Comparison of ENCODE assay signal across 19 cellular contexts in genomic region chr2:203988540-203989264, GRCh38. TPM values are rescaled to one million over a fixed set of nuclear protein-coding genes. Genes with fewer than 3 reads are reported as not detected.
A peak's percentile ranks its signal among the peaks of the same experiment; 100 is the strongest.
DNase-seq lines count a peak whose midpoint lies in the region; TF ChIP-seq lines count a peak whose summit lies in the region.
"Had no signal": no experiment of that assay in that cellular context is flagged by ENCODE, and none has a peak within 500 bp of the region (broad histone marks: within the 10 kb centered on the region; RNA-seq: fewer than 3 reads in every experiment).

No MANE protein-coding gene starts in this region.

- H3K27me3 Mint-ChIP-seq in activated T-cell treated with anti-CD3 and anti-CD28 coated beads, Interleukin-2, amount 50 U/mL, for 24 hours, result no peaks in the 10 kb centered on the region
- H3K27me3 Mint-ChIP-seq in CD14-positive monocyte (ENCODE audit: low read depth in 3 of 3), result peaks cover 1 to 6% (median 4%) of the 10 kb centered on the region in 3 donors
- H3K27me3 Mint-ChIP-seq in activated naive CD8-positive, alpha-beta T cell treated with anti-CD3 and anti-CD28 coated beads for 36 hours, result no peaks in the 10 kb centered on the region
- no peaks in the 10 kb centered on the region for H3K27me3 Mint-ChIP-seq in CD8-positive, alpha-beta memory T cell

- no peak overlapping the region for H3K4me3 ChIP-seq in HEK293 (ENCODE audit: low read depth, low read length)
- no peak overlapping the region for H3K4me3 ChIP-seq in CD8-positive, alpha-beta memory T cell (ENCODE audit: low read length)

- H3K9me3 ChIP-seq in HEK293 (ENCODE audit: control insufficient read depth, insufficient read depth, low read depth, low read length), result no peaks in the 10 kb centered on the region
- no peaks in the 10 kb centered on the region for H3K9me3 ChIP-seq in CD8-positive, alpha-beta memory T cell (ENCODE audit: low read length)

- no peak overlapping the region for H3K27ac ChIP-seq in HEK293 (ENCODE audit: extremely low read depth, low read depth, low read length)
- H3K27ac ChIP-seq in CD8-positive, alpha-beta memory T cell (ENCODE audit: low read depth, low read length), result no peak overlapping the region

- POLR2A ChIA-PET in HEK293 (lab: Yijun Ruan, JAX), result no interaction called here
- POLR2A ChIA-PET in CD8-positive, alpha-beta memory T cell (lab: Charles Lee), result no interaction called here

- no peaks in the 10 kb centered on the region for H3K36me3 ChIP-seq in HEK293 (ENCODE audit: control insufficient read depth in 2 of 2, insufficient read depth in 1 of 2, low read length in 2 of 2)
- no peaks in the 10 kb centered on the region for H3K36me3 ChIP-seq in CD8-positive, alpha-beta memory T cell (ENCODE audit: insufficient read depth, low read length)

- H3K27me3 ChIP-seq in CD8-positive, alpha-beta memory T cell (ENCODE audit: insufficient read depth, low read length, poor library complexity, severe bottlenecking), result no peaks in the 10 kb centered on the region

- DNase-seq in activated T-cell treated with anti-CD3 and anti-CD28 coated beads, Interleukin-2, amount 50 U/mL, for 24 hours, result no peak
- DNase-seq in activated T-cell treated with anti-CD3 and anti-CD28 coated beads for 4 hours (no peak), CD14-positive monocyte (ENCODE audit: low spot score) (no peak), ACHN (no peak)
- no peak for DNase-seq in activated naive CD8-positive, alpha-beta T cell treated with anti-CD3 and anti-CD28 coated beads for 36 hours
- DNase-seq in CD8-positive, alpha-beta memory T cell, result no peak
- DNase-seq in stimulated activated naive CD4-positive, alpha-beta T cell treated with Interleukin-2 at 50 U/mL for 16 hours (lab: John Stamatoyannopoulos, UW), result no peak
- DNase-seq: AML-193; CD8-positive, alpha-beta T cell; DMS79; H9; NCI-H1105; NCI-H1694 treated with DMSO at 0.1 percent for 48 hours; NCI-H2107; NCI-H226; NCI-H524 treated with DMSO at 0.1 percent for 48 hours had no signal

- in situ Hi-C loops in ACHN (cut with HindIII; ENCODE audit: low pct_ligation_motif_present, low pct_unique_long_range_greater_than_20kb, low sequenced_read_pairs), result no loop called here

- peaks cover 41% of the 10 kb centered on the region for H3K4me1 Mint-ChIP-seq in activated T-cell treated with anti-CD3 and anti-CD28 coated beads, Interleukin-2, amount 50 U/mL, for 24 hours (ENCODE audit: low read depth)
- no peaks in the 10 kb centered on the region for H3K4me1 Mint-ChIP-seq in CD14-positive monocyte
- H3K4me1 Mint-ChIP-seq in activated naive CD8-positive, alpha-beta T cell treated with anti-CD3 and anti-CD28 coated beads for 36 hours, result peaks cover 31% of the 10 kb centered on the region
- peaks cover 9 to 33% (median 11%) of the 10 kb centered on the region in 3 donors for H3K4me1 Mint-ChIP-seq in CD8-positive, alpha-beta memory T cell

- no peaks in the 10 kb centered on the region for H3K36me3 Mint-ChIP-seq in activated T-cell treated with anti-CD3 and anti-CD28 coated beads, Interleukin-2, amount 50 U/mL, for 24 hours (ENCODE audit: low read depth)
- no peaks in the 10 kb centered on the region for H3K36me3 Mint-ChIP-seq in CD14-positive monocyte
- H3K36me3 Mint-ChIP-seq in activated naive CD8-positive, alpha-beta T cell treated with anti-CD3 and anti-CD28 coated beads for 36 hours, result peaks cover 3% of the 10 kb centered on the region
- H3K36me3 Mint-ChIP-seq in CD8-positive, alpha-beta memory T cell, result no peaks in the 10 kb centered on the region
- H3K36me3 Mint-ChIP-seq: CD8-positive, alpha-beta T cell had no signal

- no peaks in the 10 kb centered on the region for H3K4me1 ChIP-seq in HEK293 (ENCODE audit: control insufficient read depth, insufficient read depth, low read length)
- H3K4me1 ChIP-seq in CD8-positive, alpha-beta memory T cell (ENCODE audit: insufficient read depth, low read length), result peaks cover 13% of the 10 kb centered on the region

- peak overlapping the region; percentile 38 for H3K4me3 Mint-ChIP-seq in activated T-cell treated with anti-CD3 and anti-CD28 coated beads, Interleukin-2, amount 50 U/mL, for 24 hours
- H3K4me3 Mint-ChIP-seq in CD14-positive monocyte, result peak overlapping the region in 1 of 2 donors; percentile 82
- H3K4me3 Mint-ChIP-seq in activated naive CD8-positive, alpha-beta T cell treated with anti-CD3 and anti-CD28 coated beads for 36 hours, result peak overlapping the region; percentile 30
- no peak overlapping the region for H3K4me3 Mint-ChIP-seq in CD8-positive, alpha-beta memory T cell
- H3K4me3 Mint-ChIP-seq: CD8-positive, alpha-beta T cell; H9 had no signal

- peaks cover 3% of the 10 kb centered on the region for H3K9me3 Mint-ChIP-seq in activated T-cell treated with anti-CD3 and anti-CD28 coated beads, Interleukin-2, amount 50 U/mL, for 24 hours
- H3K9me3 Mint-ChIP-seq in CD14-positive monocyte, result peaks cover 0 to 5% (median 1%) of the 10 kb centered on the region in 7 donors
- H3K9me3 Mint-ChIP-seq in activated naive CD8-positive, alpha-beta T cell treated with anti-CD3 and anti-CD28 coated beads for 36 hours, result peaks cover 3% of the 10 kb centered on the region
- no peaks in the 10 kb centered on the region for H3K9me3 Mint-ChIP-seq in CD8-positive, alpha-beta memory T cell
- H3K9me3 Mint-ChIP-seq: CD8-positive, alpha-beta T cell; H9 had no signal

- intact Hi-C loops in CD14-positive monocyte (cut with micrococcal nuclease), result no loop called here

- no peak for TF ChIP-seq CTCF in CD14-positive monocyte (IDR thresholded peaks at IDR 0.05)
- TF ChIP-seq CTCF in HEK293 (tag by site-specific recombination; IDR thresholded peaks at IDR 0.05), result no peak

- H3K27ac Mint-ChIP-seq in activated T-cell treated with anti-CD3 and anti-CD28 coated beads, Interleukin-2, amount 50 U/mL, for 24 hours, result peak overlapping the region; percentile 91
- H3K27ac Mint-ChIP-seq in CD14-positive monocyte, result peak overlapping the region in 6 of 7 donors; percentile 10 to 91 (median 66)
- peak overlapping the region; percentile 72 for H3K27ac Mint-ChIP-seq in activated naive CD8-positive, alpha-beta T cell treated with anti-CD3 and anti-CD28 coated beads for 36 hours
- peak overlapping the region in 1 of 8 donors; percentile 41 for H3K27ac Mint-ChIP-seq in CD8-positive, alpha-beta memory T cell
- H3K27ac Mint-ChIP-seq: CD8-positive, alpha-beta T cell; H9 had no signal

- CTCF ChIA-PET in HEK293 (lab: Yijun Ruan, JAX), result no interaction called here
- CTCF ChIA-PET in CD8-positive, alpha-beta memory T cell (lab: Charles Lee), result interaction anchor here (1.7 kb wide), 1 partner anchor 11 kb away, joined by 7 read pairs; no protein-coding TSS in a partner anchor

TF ChIP-seq in HEK293, 187 proteins besides CTCF, POLR2A, EP300 and RAD21:
- TF ChIP-seq EGR2 (tag by site-specific recombination; IDR thresholded peaks at IDR 0.05; ENCODE audit: low read depth) (no peak), ZNF785 (tag by site-specific recombination; IDR thresholded peaks at IDR 0.05) (no peak), ZNF639 (tag by site-specific recombination; IDR thresholded peaks at IDR 0.05) (no peak), SCRT2 (tag by site-specific recombination; IDR thresholded peaks at IDR 0.05) (peak; percentile 55; the same call in 1 of the 2 replicates)

RNA-seq across cellular contexts. Expression of gene ICOS, which starts 52.1 kb away (rescaled TPM):
- polyA plus RNA-seq in CD14-positive monocyte, result under 1 TPM in 1 of 2 donors, not detected in 1; 0.13 TPM
- 100 to 1,000 TPM in 1 of 2 experiments, 10 to 100 TPM in 1; 99.2 to 101 TPM for total RNA-seq in activated naive CD8-positive, alpha-beta T cell treated with anti-CD3 and anti-CD28 coated beads for 36 hours
- 10 to 100 TPM; 84.5 to 87.2 TPM for total RNA-seq in CD8-positive, alpha-beta memory T cell
- polyA plus RNA-seq in CD8-positive, alpha-beta memory T cell, result 15.7 TPM
- total RNA-seq: H9, HT-29, MCF 10A had no signal

Comparison
In these comparisons a context has a peak if more than half of its experiments do, and no peak if none do; other contexts are left out.
1. H3K4me3 Mint-ChIP-seq: peak in activated T-cell treated with anti-CD3 and anti-CD28 coated beads, Interleukin-2, amount 50 U/mL, for 24 hours (single experiment) and activated naive CD8-positive, alpha-beta T cell treated with anti-CD3 and anti-CD28 coated beads for 36 hours (single experiment); none in CD8-positive, alpha-beta memory T cell (0 of 7).